In the genomic region with DNA sequence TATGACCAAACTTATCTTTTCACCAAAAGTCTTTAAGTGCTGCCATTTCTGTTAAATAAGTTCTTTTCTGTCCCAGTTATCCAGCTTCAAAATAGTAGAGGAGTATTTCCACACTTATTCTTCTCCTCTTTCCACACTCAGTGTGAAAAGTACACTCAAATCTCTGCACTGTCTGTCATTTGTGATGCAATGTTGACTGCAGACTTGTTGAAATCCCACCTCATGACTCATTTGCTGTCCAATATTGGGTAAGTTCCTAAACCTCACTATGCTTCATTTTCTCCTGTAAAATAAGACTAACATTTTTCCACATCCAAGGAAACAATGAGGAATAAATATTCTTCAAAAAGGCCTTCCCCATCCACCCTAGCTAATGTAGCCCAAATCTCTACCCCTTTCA, we compare ENCODE assay signal across 22 cellular contexts. TPM values are rescaled to one million over a fixed set of nuclear protein-coding genes. Genes with fewer than 3 reads are reported as not detected.
DNase-seq lines count a peak whose midpoint lies in the region; ATAC-seq and TF ChIP-seq lines count a peak whose summit lies in the region.
"Had no signal": no experiment of that assay in that cellular context is flagged by ENCODE, and none has a peak within 500 bp of the region (broad histone marks: within the 10 kb centered on the region; RNA-seq: fewer than 3 reads in every experiment).

No MANE protein-coding gene starts in this region.

- TF ChIP-seq CTCF in RWPE2 (IDR thresholded peaks at IDR 0.05; ENCODE audit: poor library complexity, severe bottlenecking) (no peak), epithelial cell of proximal tubule (conservative IDR thresholded peaks at IDR 0.05; ENCODE audit: low read depth, low read length) (no peak), right lobe of liver (IDR thresholded peaks at IDR 0.05) (no peak)

- H3K36me3 ChIP-seq in GM23248 (ENCODE audit: low read depth) (no peaks in the 10 kb centered on the region), RWPE2 (ENCODE audit: low read depth) (no peaks in the 10 kb centered on the region), right lobe of liver (no peaks in the 10 kb centered on the region)
- H3K36me3 ChIP-seq: adrenal gland, MG63, prostate gland had no signal

- ATAC-seq in RWPE2 (ENCODE audit: low read depth): peak; percentile 54; the same call in 1 of the 3 replicates
- ATAC-seq in right lobe of liver: peak; percentile 31 to 71 (median 62)
- ATAC-seq in GM19395 (IDR thresholded peaks at IDR 0.05; ENCODE audit: unreplicated experiment): no peak
- ATAC-seq: HCT116 had no signal

- in situ Hi-C loops in GM23248 (cut with MboI): no loop called here

- H4K20me1 ChIP-seq in GM23248 (ENCODE audit: insufficient read depth): no peaks in the 10 kb centered on the region

- H3K9me2 ChIP-seq in GM23248 (ENCODE audit: insufficient read depth): no peaks in the 10 kb centered on the region

- no peak overlapping the region for H3K4me3 ChIP-seq in GM23248
- H3K4me3 ChIP-seq in RWPE2 (ENCODE audit: severe bottlenecking): no peak overlapping the region
- no peak overlapping the region for H3K4me3 ChIP-seq in epithelial cell of proximal tubule (ENCODE audit: low read depth, low read length)
- H3K4me3 ChIP-seq in right lobe of liver: no peak overlapping the region
- H3K4me3 ChIP-seq: adrenal gland, MG63, prostate gland had no signal

- no peak for TF ChIP-seq POLR2A in right lobe of liver (IDR thresholded peaks at IDR 0.05)

- no peaks in the 10 kb centered on the region for H3K9me3 ChIP-seq in GM23248 (ENCODE audit: low read depth)
- no peaks in the 10 kb centered on the region for H3K9me3 ChIP-seq in RWPE2 (ENCODE audit: severe bottlenecking)
- no peaks in the 10 kb centered on the region for H3K9me3 ChIP-seq in right lobe of liver
- H3K9me3 ChIP-seq: adrenal gland, MG63, prostate gland had no signal

- no peaks in the 10 kb centered on the region for H3K79me2 ChIP-seq in GM23248 (ENCODE audit: insufficient read depth)

- no peaks in the 10 kb centered on the region for H3F3A ChIP-seq in GM23248 (ENCODE audit: insufficient read depth)

- no peaks in the 10 kb centered on the region for H3K4me1 ChIP-seq in GM23248 (ENCODE audit: insufficient read depth)
- H3K4me1 ChIP-seq in RWPE2 (ENCODE audit: insufficient read depth, poor library complexity, severe bottlenecking): no peaks in the 10 kb centered on the region
- no peaks in the 10 kb centered on the region for H3K4me1 ChIP-seq in right lobe of liver
- H3K4me1 ChIP-seq: adrenal gland, prostate gland had no signal

- H3K27me3 ChIP-seq in GM23248 (replicated peaks; ENCODE audit: insufficient read depth) (no peaks in the 10 kb centered on the region), RWPE2 (ENCODE audit: insufficient read depth, poor library complexity, severe bottlenecking) (no peaks in the 10 kb centered on the region), right lobe of liver (no peaks in the 10 kb centered on the region)
- H3K27me3 ChIP-seq: adrenal gland, MG63 had no signal

- H3K27ac ChIP-seq in GM23248 (no peak overlapping the region), RWPE2 (ENCODE audit: poor library complexity, severe bottlenecking) (no peak overlapping the region), right lobe of liver (no peak overlapping the region)
- H3K27ac ChIP-seq: adrenal gland, prostate gland had no signal

- intact Hi-C loops in right lobe of liver (cut with DNase I): no loop called here

- no peak overlapping the region for H3K4me2 ChIP-seq in GM23248 (ENCODE audit: unreplicated experiment)

- peak; percentile 21 for DNase-seq in GM23248
- no peak for DNase-seq in RWPE2 (ENCODE audit: low spot score)
- DNase-seq in epithelial cell of proximal tubule (ENCODE audit: low read depth): peak; percentile 25
- DNase-seq in right lobe of liver: no peak
- DNase-seq in activated CD8-positive, alpha-beta memory T cell treated with anti-CD3 and anti-CD28 coated beads for 24 hours: no peak
- DNase-seq in glomerular visceral epithelial cell (ENCODE audit: extremely low spot score): no peak
- no peak for DNase-seq in NCI-H510A (lab: John Stamatoyannopoulos, UW)
- DNase-seq: activated CD4-positive, alpha-beta T cell treated with anti-CD3 and anti-CD28 coated beads, Interleukin-2, amount 10 ng/mL, durations not matched to agents 7 days and 5 days; activated CD8-positive, alpha-beta memory T cell treated with anti-CD3 and anti-CD28 coated beads, Interleukin-2, amount 50 U/mL, for 48 hours; activated gamma-delta T cell; adrenal gland; CD4-positive, alpha-beta T cell; DMS79; MG63; midbrain; NCI-H187 treated with DMSO at 0.1 percent for 48 hours; NCI-H345; nephron progenitor cell; RPMI8226 had no signal

- H2AFZ ChIP-seq in GM23248: no peak overlapping the region

- no peak overlapping the region for H3K9ac ChIP-seq in GM23248

RNA-seq across cellular contexts. Expression of a gene that starts 17.5 kb away (rescaled TPM):
- total RNA-seq in GM23248 (2014; rRNA removed; shearing (Covaris generic)): 0.11 TPM in 1 of 2 replicates, not detected in the other
- not detected in 2 replicates for polyA plus RNA-seq in GM23248 (2016; fragmentation: Nextera tagmentation; extraction: Ambion mirVana)
- total RNA-seq in epithelial cell of proximal tubule: 1.4 TPM in 1 of 2 replicates, not detected in the other
- total RNA-seq in right lobe of liver: 1 to 10 TPM in 1 of 6 experiments, under 1 TPM in 4, not detected in 1; 0.33 to 2.3 (median 0.68) TPM

RNA-seq across cellular contexts. Expression of a gene that starts 17.6 kb away (rescaled TPM):
- 11.6 and 15.9 TPM in 2 replicates for total RNA-seq in GM23248 (2014; rRNA removed; shearing (Covaris generic))
- 10.3 and 10.7 TPM in 2 replicates for polyA plus RNA-seq in GM23248 (2016; fragmentation: Nextera tagmentation; extraction: Ambion mirVana)
- total RNA-seq in epithelial cell of proximal tubule: 4.0 and 9.8 TPM in 2 replicates
- 10 to 100 TPM in 3 of 6 experiments, 1 to 10 TPM in 3; 6.9 to 12.5 (median 9.0) TPM for total RNA-seq in right lobe of liver

RNA-seq across cellular contexts. Expression of a gene that starts 54.7 kb away (rescaled TPM):
- total RNA-seq in GM23248 (2014; rRNA removed; shearing (Covaris generic)): not detected in 2 replicates
- not detected in 2 replicates for polyA plus RNA-seq in GM23248 (2016; fragmentation: Nextera tagmentation; extraction: Ambion mirVana)
- total RNA-seq in epithelial cell of proximal tubule: 0.69 and 0.72 TPM in 2 replicates
- 1 to 10 TPM in 1 of 6 experiments, not detected in 5; 1.0 TPM for total RNA-seq in right lobe of liver
- total RNA-seq: prostate gland had no signal

Comparison
In these comparisons a context has a peak if more than half of its experiments do, and no peak if none do; other contexts are left out.
1. DNase-seq: peak in GM23248 (single experiment) and epithelial cell of proximal tubule (single experiment); none in RWPE2 (single experiment), right lobe of liver (0 of 3), activated CD8-positive, alpha-beta memory T cell treated with anti-CD3 and anti-CD28 coated beads for 24 hours (single experiment), glomerular visceral epithelial cell (single experiment) and NCI-H510A (single experiment).